In the genomic region with DNA sequence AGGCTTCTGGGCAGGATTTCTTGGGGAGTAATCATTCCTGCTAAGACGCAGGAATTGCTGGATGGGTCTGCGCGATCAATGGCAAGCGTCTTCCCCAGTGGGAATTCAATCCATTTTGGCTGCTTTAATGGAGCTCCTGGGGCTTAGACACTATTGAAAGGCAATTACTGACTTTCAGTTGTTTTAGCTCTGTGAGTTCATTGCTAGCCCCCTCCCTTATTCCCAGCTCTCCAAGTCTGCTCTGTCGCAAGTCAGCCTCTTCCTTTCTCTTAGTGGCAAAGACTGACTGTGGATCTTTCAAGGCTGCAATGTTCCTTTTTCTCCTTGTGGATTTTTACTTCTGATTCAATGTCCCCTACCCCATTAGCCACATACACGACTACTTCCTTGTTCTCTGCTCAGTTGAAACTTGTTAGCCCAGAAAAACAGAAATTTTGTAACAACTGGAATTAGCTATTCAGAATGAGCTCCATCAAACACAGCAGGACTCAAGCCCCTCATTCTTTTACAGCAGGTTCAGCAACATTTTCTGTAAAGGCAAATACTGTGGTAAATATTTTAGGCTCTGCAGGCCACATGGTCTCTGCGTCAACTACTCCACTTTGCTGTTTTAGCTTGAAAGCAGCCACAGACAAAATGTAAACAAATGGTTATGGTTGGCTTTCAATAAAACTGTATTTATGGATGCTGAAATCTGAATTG, we compare ENCODE assay signal across 22 cellular contexts.
"Had no signal": no experiment of that assay in that cellular context is flagged by ENCODE, and none has a peak within 500 bp of the region (broad histone marks: within the 10 kb centered on the region; RNA-seq: fewer than 3 reads in every experiment).

No MANE protein-coding gene starts in this region.

- H3K27me3 Mint-ChIP-seq: stimulated activated naive CD8-positive, alpha-beta T cell treated with anti-CD3 and anti-CD28 coated beads, Interleukin-15, Interleukin-2, amounts not matched to agents 100 ng/mL and 50 ng/mL, for 24 hours had no signal

- H3K4me3 ChIP-seq: colonic mucosa, esophagus muscularis mucosa, left ventricle myocardium inferior, prostate gland, tibial nerve, vagina had no signal

- DNase-seq: activated CD4-positive, alpha-beta T cell treated with anti-CD3 and anti-CD28 coated beads, Interleukin-2, amount 10 ng/mL, durations not matched to agents 24 days and 14 days; activated CD8-positive, alpha-beta T cell treated with anti-CD3 and anti-CD28 coated beads, Interleukin-2, amount 10 ng/mL, durations not matched to agents 7 days and 5 days; activated naive CD4-positive, alpha-beta T cell treated with Interleukin-2 at 50 U/mL for 16 hours; activated naive CD8-positive, alpha-beta T cell treated with anti-CD3 and anti-CD28 coated beads, Interleukin-2, amount 10 ng/mL, durations not matched to agents 7 days and 5 days; activated T-cell treated with anti-CD3 and anti-CD28 coated beads, Interleukin-2, amount 50 U/mL, for 24 hours; amygdala; brain microvascular endothelial cell; central memory CD4-positive, alpha-beta T cell; colonic mucosa; kidney glomerular epithelial cell; left ventricle myocardium inferior; mammary epithelial cell; nephron progenitor cell; right cardiac atrium; T-cell; T-helper 9 cell had no signal

- H3K27ac Mint-ChIP-seq: activated CD4-positive, alpha-beta T cell treated with anti-CD3 and anti-CD28 coated beads, Interleukin-2, amount 10 ng/mL, durations not matched to agents 24 days and 14 days; activated CD8-positive, alpha-beta T cell treated with anti-CD3 and anti-CD28 coated beads, Interleukin-2, amount 10 ng/mL, durations not matched to agents 7 days and 5 days; activated naive CD8-positive, alpha-beta T cell treated with anti-CD3 and anti-CD28 coated beads, Interleukin-2, amount 10 ng/mL, durations not matched to agents 7 days and 5 days; activated T-cell treated with anti-CD3 and anti-CD28 coated beads, Interleukin-2, amount 50 U/mL, for 24 hours; activated T-helper 2 cell treated with anti-CD3 and anti-CD28 coated beads, Interferon-gamma antibody, Interleukin-2, Interleukin-4, amounts not matched to agents 10 μg/mL and 5 μg/mL and 100 μg/mL, durations not matched to agents 14 hours and 24 hours and 36 hours; nephron progenitor cell; stimulated activated naive CD8-positive, alpha-beta T cell treated with anti-CD3 and anti-CD28 coated beads, Interleukin-15, Interleukin-2, amounts not matched to agents 100 ng/mL and 50 ng/mL, for 24 hours; T-cell had no signal

- H3K9me3 Mint-ChIP-seq: activated CD4-positive, alpha-beta T cell treated with anti-CD3 and anti-CD28 coated beads, Interleukin-2, amount 10 ng/mL, durations not matched to agents 24 days and 14 days; activated naive CD8-positive, alpha-beta T cell treated with anti-CD3 and anti-CD28 coated beads, Interleukin-2, amount 10 ng/mL, durations not matched to agents 7 days and 5 days; activated T-cell treated with anti-CD3 and anti-CD28 coated beads, Interleukin-2, amount 50 U/mL, for 24 hours; activated T-helper 2 cell treated with anti-CD3 and anti-CD28 coated beads, Interferon-gamma antibody, Interleukin-2, Interleukin-4, amounts not matched to agents 10 μg/mL and 5 μg/mL and 100 μg/mL, durations not matched to agents 14 hours and 24 hours and 36 hours; stimulated activated naive CD8-positive, alpha-beta T cell treated with anti-CD3 and anti-CD28 coated beads, Interleukin-15, Interleukin-2, amounts not matched to agents 100 ng/mL and 50 ng/mL, for 24 hours; T-cell had no signal

- ATAC-seq: activated CD8-positive, alpha-beta T cell treated with anti-CD3 and anti-CD28 coated beads, Interleukin-2, amount 10 ng/mL, durations not matched to agents 7 days and 5 days; right cardiac atrium; T-cell had no signal

- H3K36me3 ChIP-seq: brain microvascular endothelial cell, colonic mucosa, esophagus muscularis mucosa, left ventricle myocardium inferior, prostate gland, tibial nerve, vagina had no signal

- H3K27ac ChIP-seq: brain microvascular endothelial cell, colonic mucosa, esophagus muscularis mucosa, left ventricle myocardium inferior, prostate gland, tibial nerve, vagina had no signal

- H3K36me3 Mint-ChIP-seq: T-cell had no signal

- H3K9me3 ChIP-seq: colonic mucosa, esophagus muscularis mucosa, left ventricle myocardium inferior, prostate gland, tibial nerve, vagina had no signal

- H3K4me3 Mint-ChIP-seq: activated CD4-positive, alpha-beta T cell treated with anti-CD3 and anti-CD28 coated beads, Interleukin-2, amount 10 ng/mL, durations not matched to agents 24 days and 14 days; activated CD8-positive, alpha-beta T cell treated with anti-CD3 and anti-CD28 coated beads, Interleukin-2, amount 10 ng/mL, durations not matched to agents 7 days and 5 days; activated naive CD8-positive, alpha-beta T cell treated with anti-CD3 and anti-CD28 coated beads, Interleukin-2, amount 10 ng/mL, durations not matched to agents 7 days and 5 days; activated T-cell treated with anti-CD3 and anti-CD28 coated beads, Interleukin-2, amount 50 U/mL, for 24 hours; nephron progenitor cell; stimulated activated naive CD8-positive, alpha-beta T cell treated with anti-CD3 and anti-CD28 coated beads, Interleukin-15, Interleukin-2, amounts not matched to agents 100 ng/mL and 50 ng/mL, for 24 hours; T-cell had no signal

- H3K4me1 ChIP-seq: colonic mucosa, esophagus muscularis mucosa, left ventricle myocardium inferior, prostate gland, tibial nerve, vagina had no signal

- H3K27me3 ChIP-seq: brain microvascular endothelial cell, colonic mucosa, esophagus muscularis mucosa, tibial nerve, vagina had no signal
